ENCODE assay signal across 1 cellular context in genomic region chr4:148141536-148141935, GRCh38.
TF ChIP-seq lines count a peak whose summit lies in the region.

No MANE protein-coding gene starts in this region.

TF ChIP-seq in H1, 55 proteins besides CTCF, POLR2A, EP300 and RAD21 (continued from another document):
- TF ChIP-seq, protein P1, sequence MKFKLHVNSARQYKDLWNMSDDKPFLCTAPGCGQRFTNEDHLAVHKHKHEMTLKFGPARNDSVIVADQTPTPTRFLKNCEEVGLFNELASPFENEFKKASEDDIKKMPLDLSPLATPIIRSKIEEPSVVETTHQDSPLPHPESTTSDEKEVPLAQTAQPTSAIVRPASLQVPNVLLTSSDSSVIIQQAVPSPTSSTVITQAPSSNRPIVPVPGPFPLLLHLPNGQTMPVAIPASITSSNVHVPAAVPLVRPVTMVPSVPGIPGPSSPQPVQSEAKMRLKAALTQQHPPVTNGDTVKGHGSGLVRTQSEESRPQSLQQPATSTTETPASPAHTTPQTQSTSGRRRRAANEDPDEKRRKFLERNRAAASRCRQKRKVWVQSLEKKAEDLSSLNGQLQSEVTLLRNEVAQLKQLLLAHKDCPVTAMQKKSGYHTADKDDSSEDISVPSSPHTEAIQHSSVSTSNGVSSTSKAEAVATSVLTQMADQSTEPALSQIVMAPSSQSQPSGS (IDR thresholded peaks at IDR 0.05; ENCODE audit: low read length): no peak
- TF ChIP-seq MAFK (IDR thresholded peaks at IDR 0.05; ENCODE audit: low read depth, low read length): no peak
- no peak for TF ChIP-seq NANOG (IDR thresholded peaks at IDR 0.05; ENCODE audit: insufficient read depth, low read depth, low read length, poor library complexity, severe bottlenecking)
- TF ChIP-seq EGR1 (IDR thresholded peaks at IDR 0.05; ENCODE audit: borderline replicate concordance, low read depth, low read length): no peak
- TF ChIP-seq, protein P2, sequence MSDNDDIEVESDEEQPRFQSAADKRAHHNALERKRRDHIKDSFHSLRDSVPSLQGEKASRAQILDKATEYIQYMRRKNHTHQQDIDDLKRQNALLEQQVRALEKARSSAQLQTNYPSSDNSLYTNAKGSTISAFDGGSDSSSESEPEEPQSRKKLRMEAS (IDR thresholded peaks at IDR 0.05): no peak
- TF ChIP-seq SRF (IDR thresholded peaks at IDR 0.05; ENCODE audit: low read depth, low read length): no peak
- TF ChIP-seq YY1 (IDR thresholded peaks at IDR 0.05; ENCODE audit: low read depth, low read length): no peak
- no peak for TF ChIP-seq TAF7 (optimal IDR thresholded peaks at IDR 0.05; ENCODE audit: borderline replicate concordance, low read depth, low read length)
- no peak for TF ChIP-seq E2F6 (IDR thresholded peaks at IDR 0.05)
- TF ChIP-seq CHD1 (IDR thresholded peaks at IDR 0.05; ENCODE audit: low read depth, low read length): no peak
- no peak for TF ChIP-seq SP2 (IDR thresholded peaks at IDR 0.05; ENCODE audit: low read length)
- TF ChIP-seq FOSL1 (IDR thresholded peaks at IDR 0.05; ENCODE audit: insufficient read depth, low read depth, low read length): no peak
- no peak for TF ChIP-seq SIN3A (conservative IDR thresholded peaks at IDR 0.05 in 1 of 2, IDR thresholded peaks at IDR 0.05 in 1 of 2; ENCODE audit: low read depth in 1 of 2, low read length in 2 of 2)
